Comparison of ENCODE assay signal across 26 cellular contexts in genomic region chr2:240363718-240364581, GRCh38.
DNase-seq lines count a peak whose midpoint lies in the region; ATAC-seq and TF ChIP-seq lines count a peak whose summit lies in the region.
"Had no signal": no experiment of that assay in that cellular context is flagged by ENCODE, and none has a peak within 500 bp of the region (broad histone marks: within the 10 kb centered on the region; RNA-seq: fewer than 3 reads in every experiment).

No MANE protein-coding gene starts in this region.

- no peak overlapping the region for H2AFZ ChIP-seq in osteoblast (ENCODE audit: low read length)
- H2AFZ ChIP-seq: GM23248, parathyroid adenoma had no signal

- POLR2A ChIA-PET in RWPE1 (lab: Yijun Ruan, JAX; ENCODE audit: low non-redundant PET), result no interaction called here

- no peaks in the 10 kb centered on the region for H3K27me3 ChIP-seq in heart left ventricle
- H3K27me3 ChIP-seq in heart right ventricle, result no peaks in the 10 kb centered on the region
- peaks cover 19% of the 10 kb centered on the region for H3K27me3 ChIP-seq in osteoblast (ENCODE audit: insufficient read depth, low read length)

- no peaks in the 10 kb centered on the region for H4K20me1 ChIP-seq in osteoblast (ENCODE audit: insufficient read depth, low read length)

- H3K4me3 ChIP-seq in heart left ventricle, result no peak overlapping the region
- H3K4me3 ChIP-seq in heart right ventricle, result no peak overlapping the region
- peak overlapping the region; percentile 19 for H3K4me3 ChIP-seq in osteoblast (ENCODE audit: insufficient read depth, low read length)
- H3K4me3 ChIP-seq: A549, GM23248 had no signal

- ATAC-seq in heart left ventricle (no peak), heart right ventricle (no peak)
- ATAC-seq: A549; left lobe of liver; stimulated activated naive CD8-positive, alpha-beta T cell treated with anti-CD3 and anti-CD28 coated beads, Interleukin-15, Interleukin-2, amounts not matched to agents 100 U/mL and 50 U/mL, for 24 hours had no signal

- CTCF ChIA-PET in RWPE1 (lab: Yijun Ruan, JAX), result interaction anchor here (0.6 kb wide), 1 partner anchor 103 kb away, joined by 4 read pairs; no protein-coding TSS in a partner anchor

- peak overlapping the region; percentile 45 for H3K4me2 ChIP-seq in osteoblast (ENCODE audit: insufficient read depth, low read length)
- H3K4me2 ChIP-seq: A549 had no signal

- H3K4me1 ChIP-seq in heart left ventricle (peaks cover 0 to 32% (median 5%) of the 10 kb centered on the region in 12 donors), heart right ventricle (peaks cover 0 to 21% (median 6%) of the 10 kb centered on the region in 9 donors), osteoblast (ENCODE audit: insufficient read depth, low read length) (no peaks in the 10 kb centered on the region)

- no peaks in the 10 kb centered on the region for H3K36me3 ChIP-seq in heart left ventricle
- H3K36me3 ChIP-seq in heart right ventricle, result no peaks in the 10 kb centered on the region
- no peaks in the 10 kb centered on the region for H3K36me3 ChIP-seq in osteoblast (ENCODE audit: insufficient read depth, low read length)

- H3K27ac ChIP-seq in heart left ventricle, result no peak overlapping the region
- no peak overlapping the region for H3K27ac ChIP-seq in heart right ventricle
- peak overlapping the region; percentile 25; the same call in 1 of the 2 replicates for H3K27ac ChIP-seq in RWPE1
- no peak overlapping the region for H3K27ac ChIP-seq in osteoblast (ENCODE audit: low read depth, low read length)
- H3K27ac ChIP-seq: GM23248, parathyroid adenoma had no signal

- intact Hi-C loops in heart left ventricle (cut with DNase I) (loop anchor here in 1 of 10 donors (10.0 kb wide), 1 partner anchor 129 kb away; no protein-coding TSS in a partner anchor), heart right ventricle (cut with DNase I) (no loop called here)

- no peak for TF ChIP-seq POLR2A in heart left ventricle (IDR thresholded peaks at IDR 0.05)

- 75 to 81% (median 78%) methylated on average over 24 to 28 of the region's 28 CpGs for WGBS in heart left ventricle, 4 donors
- 75 to 78% methylated on average over 28 of the region's 28 CpGs for WGBS in heart right ventricle, 2 donors

- DNase-seq in heart left ventricle (peak in 3 of 5 donors; percentile 15 to 40 (median 18)), heart right ventricle (no peak), RWPE1 (ENCODE audit: low spot score) (no peak), left kidney (ENCODE audit: low read depth, low spot score) (peak; percentile 74), osteoblast (ENCODE audit: insufficient read length, low spot score, missing footprints) (peak; percentile 94), 8988T (no peak), KG1 (lab: John Stamatoyannopoulos, UW) (no peak), NCI-H2081 (lab: John Stamatoyannopoulos, UW) (no peak)
- DNase-seq: activated CD4-positive, alpha-beta T cell treated with anti-CD3 and anti-CD28 coated beads for 48 hours; activated CD8-positive, alpha-beta memory T cell treated with anti-CD3 and anti-CD28 coated beads for 24 hours; activated T-cell treated with anti-CD3 and anti-CD28 coated beads for 4 hours; AML-193; CD8-positive, alpha-beta memory T cell; GM23248; HFFc6; naive B cell; NCI-H1105; NCI-H2029; NCI-H226; NCI-H526 treated with DMSO at 0.1 percent for 48 hours; stimulated activated CD4-positive, alpha-beta T cell treated with anti-CD3 and anti-CD28 coated beads, Interleukin-2, amount 100 ng/mL, for 24 hours; stimulated activated naive CD8-positive, alpha-beta T cell treated with anti-CD3 and anti-CD28 coated beads, Interleukin-15, Interleukin-2, amounts not matched to agents 100 U/mL and 50 U/mL, for 24 hours; T1000 had no signal

- H3K9me3 ChIP-seq in heart left ventricle (peaks cover 0 to 24% (median 15%) of the 10 kb centered on the region in 12 donors), heart right ventricle (peaks cover 0 to 24% (median 16%) of the 10 kb centered on the region in 11 donors), osteoblast (ENCODE audit: low read depth, low read length) (peaks cover 11% of the 10 kb centered on the region)

- no peaks in the 10 kb centered on the region for H3K79me2 ChIP-seq in osteoblast (ENCODE audit: insufficient read depth, low read length)
- H3K79me2 ChIP-seq: parathyroid adenoma had no signal

- no peak for TF ChIP-seq CTCF in heart left ventricle (IDR thresholded peaks at IDR 0.05)
- no peak for TF ChIP-seq CTCF in heart right ventricle (IDR thresholded peaks at IDR 0.05)
- no peak for TF ChIP-seq CTCF in RWPE1 (conservative IDR thresholded peaks at IDR 0.05; ENCODE audit: low read depth)
- no peak for TF ChIP-seq CTCF in osteoblast (IDR thresholded peaks at IDR 0.05; ENCODE audit: extremely low read depth, low read depth, low read length)

Comparison
In these comparisons a context has a peak if more than half of its experiments do, and no peak if none do; other contexts are left out.
1. DNase-seq: peak in heart left ventricle (3 of 5), left kidney (single experiment) and osteoblast (single experiment); none in heart right ventricle (0 of 2), RWPE1 (single experiment), 8988T (single experiment), KG1 (single experiment) and NCI-H2081 (0 of 2).